20 cellular contexts compared by ENCODE assay signal in genomic region chr3:38730281-38730680, GRCh38.
DNase-seq lines count a peak whose midpoint lies in the region; ATAC-seq and TF ChIP-seq lines count a peak whose summit lies in the region.
"Had no signal": no experiment of that assay in that cellular context is flagged by ENCODE, and none has a peak within 500 bp of the region (broad histone marks: within the 10 kb centered on the region; RNA-seq: fewer than 3 reads in every experiment).

No MANE protein-coding gene starts in this region.

- H3K36me3 ChIP-seq in adipocyte (ENCODE audit: control insufficient read depth, insufficient read depth, low read length, severe bottlenecking), result no peaks in the 10 kb centered on the region
- H3K36me3 ChIP-seq: MG63, SJCRH30, thoracic aorta had no signal

- in situ Hi-C loops in KBM-7 (cut with MboI; ENCODE audit: low pct_unique_long_range_greater_than_20kb, low sequenced_read_pairs), result no loop called here

- H3K4me3 ChIP-seq in adipocyte (ENCODE audit: low read length) (no peak overlapping the region), fibroblast of mammary gland (ENCODE audit: control insufficient read depth, low read depth, low read length) (no peak overlapping the region)
- H3K4me3 ChIP-seq: MG63, SJCRH30, skin epidermis, thoracic aorta had no signal

- H3K4me1 Mint-ChIP-seq in HFFc6 (ENCODE audit: low read depth), result peaks cover 63% of the 10 kb centered on the region
- H3K4me1 Mint-ChIP-seq: activated naive CD8-positive, alpha-beta T cell treated with anti-CD3 and anti-CD28 coated beads, Interleukin-2, amount 50 U/mL, for 24 hours; immature natural killer cell had no signal

- DNase-seq in HFFc6, result peak; percentile 63
- DNase-seq in adipocyte (ENCODE audit: low read depth), result peak; percentile 63
- DNase-seq in fibroblast of mammary gland (ENCODE audit: low read depth), result peak; percentile 69
- peak; percentile 6 for DNase-seq in stromal cell of bone marrow (ENCODE audit: low read depth)
- DNase-seq in KBM-7, result no peak
- DNase-seq in NCI-H345 treated with DMSO at 0.1 percent for 48 hours (lab: John Stamatoyannopoulos, UW; ENCODE audit: unreplicated experiment), result no peak
- DNase-seq in left lobe of liver (ENCODE audit: low spot score), result no peak
- DNase-seq: activated CD8-positive, alpha-beta memory T cell treated with anti-CD3 and anti-CD28 coated beads for 24 hours; activated naive CD8-positive, alpha-beta T cell treated with anti-CD3 and anti-CD28 coated beads, Interleukin-2, amount 50 U/mL, for 24 hours; glutamatergic neuron; immature natural killer cell; MG63; naive thymus-derived CD8-positive, alpha-beta T cell; NCI-H1694 treated with DMSO at 0.1 percent for 48 hours; NCI-H510A; SJCRH30; T-helper 9 cell had no signal

- no peak overlapping the region; the same call in 1 of the 2 replicates for H3K4me3 Mint-ChIP-seq in HFFc6
- H3K4me3 Mint-ChIP-seq: activated naive CD8-positive, alpha-beta T cell treated with anti-CD3 and anti-CD28 coated beads, Interleukin-2, amount 50 U/mL, for 24 hours; immature natural killer cell; naive thymus-derived CD8-positive, alpha-beta T cell had no signal

- TF ChIP-seq CTCF in HFFc6 (IDR thresholded peaks at IDR 0.05), result no peak
- TF ChIP-seq CTCF in fibroblast of mammary gland (conservative IDR thresholded peaks at IDR 0.05; ENCODE audit: control insufficient read depth, insufficient read depth, low read depth, low read length), result no peak

- peaks cover 5% of the 10 kb centered on the region for H3K27me3 ChIP-seq in adipocyte (replicated peaks; ENCODE audit: control insufficient read depth, insufficient read depth, low read length)
- H3K27me3 ChIP-seq: MG63, SJCRH30 had no signal

- ATAC-seq in left lobe of liver, result no peak
- ATAC-seq: activated CD4-positive, CD25-positive, alpha-beta regulatory T cell treated with anti-CD3 and anti-CD28 coated beads, Interleukin-2, amount 50 U/mL, for 24 hours; activated naive CD8-positive, alpha-beta T cell treated with anti-CD3 and anti-CD28 coated beads, Interleukin-2, amount 50 U/mL, for 24 hours; naive thymus-derived CD8-positive, alpha-beta T cell had no signal

- no peaks in the 10 kb centered on the region for H3K9me3 Mint-ChIP-seq in HFFc6
- H3K9me3 Mint-ChIP-seq: activated naive CD8-positive, alpha-beta T cell treated with anti-CD3 and anti-CD28 coated beads, Interleukin-2, amount 50 U/mL, for 24 hours; naive thymus-derived CD8-positive, alpha-beta T cell had no signal

- peaks cover 28% of the 10 kb centered on the region for H3K4me1 ChIP-seq in adipocyte (ENCODE audit: control insufficient read depth, insufficient read depth, low read length)

- no peaks in the 10 kb centered on the region for H3K9me3 ChIP-seq in adipocyte (ENCODE audit: control insufficient read depth, low read length)
- H3K9me3 ChIP-seq: MG63, SJCRH30, thoracic aorta had no signal

- H3K27ac Mint-ChIP-seq in HFFc6, result no peak overlapping the region
- H3K27ac Mint-ChIP-seq: activated naive CD8-positive, alpha-beta T cell treated with anti-CD3 and anti-CD28 coated beads, Interleukin-2, amount 50 U/mL, for 24 hours; immature natural killer cell; naive thymus-derived CD8-positive, alpha-beta T cell had no signal

- peaks cover 5% of the 10 kb centered on the region for H3K36me3 Mint-ChIP-seq in HFFc6 (ENCODE audit: low read depth)
- H3K36me3 Mint-ChIP-seq: immature natural killer cell; naive thymus-derived CD8-positive, alpha-beta T cell had no signal

- no peak overlapping the region for H3K9ac ChIP-seq in adipocyte (ENCODE audit: low read length)

- H3K27me3 Mint-ChIP-seq in HFFc6 (ENCODE audit: insufficient read depth), result peaks cover 4% of the 10 kb centered on the region
- H3K27me3 Mint-ChIP-seq: activated naive CD8-positive, alpha-beta T cell treated with anti-CD3 and anti-CD28 coated beads, Interleukin-2, amount 50 U/mL, for 24 hours had no signal

Comparison
In these comparisons a context has a peak if more than half of its experiments do, and no peak if none do; other contexts are left out.
1. DNase-seq: peak in HFFc6 (single experiment), adipocyte (single experiment), fibroblast of mammary gland (single experiment) and stromal cell of bone marrow (single experiment); none in KBM-7 (single experiment), NCI-H345 treated with DMSO at 0.1 percent for 48 hours (single experiment) and left lobe of liver (single experiment).